1 cellular context compared by ENCODE assay signal in genomic region chr18:74353169-74353775, GRCh38.
TF ChIP-seq lines count a peak whose summit lies in the region.

No MANE protein-coding gene starts in this region.

TF ChIP-seq in HepG2, 621 proteins besides CTCF, POLR2A, EP300 and RAD21 (continued from another document and continues in another):
- TF ChIP-seq ARID5B (CRISPR knock-in tag; IDR thresholded peaks at IDR 0.05) (0 out of 2 replicates have a peak, but pooled peaks have one; percentile 16), PRDM15 (CRISPR knock-in tag; IDR thresholded peaks at IDR 0.05) (no peak), KDM5B (CRISPR knock-in tag; IDR thresholded peaks at IDR 0.05; ENCODE audit: borderline replicate concordance) (no peak), RORA (CRISPR knock-in tag; IDR thresholded peaks at IDR 0.05) (no peak), XRCC5 (optimal IDR thresholded peaks at IDR 0.05; ENCODE audit: low read length) (peak; percentile 22), IRF2 (CRISPR knock-in tag; IDR thresholded peaks at IDR 0.05) (no peak), ZNF331 (CRISPR knock-in tag; IDR thresholded peaks at IDR 0.05) (peak; percentile 47; the same call in 1 of the 2 replicates), E2F2 (CRISPR knock-in tag; IDR thresholded peaks at IDR 0.05; ENCODE audit: borderline replicate concordance) (no peak), ZNF333 (CRISPR knock-in tag; IDR thresholded peaks at IDR 0.05; ENCODE audit: borderline replicate concordance) (no peak), CBX2 (IDR thresholded peaks at IDR 0.05; ENCODE audit: low read depth, low read length) (no peak), CBX2 (CRISPR knock-in tag; IDR thresholded peaks at IDR 0.05; ENCODE audit: low read depth) (no peak), BRCA1 (CRISPR knock-in tag; IDR thresholded peaks at IDR 0.05) (0 out of 2 replicates have a peak, but pooled peaks have one; percentile 50), TSC22D2 (CRISPR knock-in tag; IDR thresholded peaks at IDR 0.05; ENCODE audit: borderline replicate concordance) (no peak), ZNF710 (CRISPR knock-in tag; IDR thresholded peaks at IDR 0.05; ENCODE audit: borderline replicate concordance) (no peak), ZNF564 (CRISPR knock-in tag; IDR thresholded peaks at IDR 0.05) (no peak), SMC3 (IDR thresholded peaks at IDR 0.05; ENCODE audit: low read length) (peak; percentile 98), YY1 (IDR thresholded peaks at IDR 0.05; ENCODE audit: insufficient read depth, insufficient replicate concordance, low read depth, low read length) (no peak), ZNF407 (CRISPR knock-in tag; IDR thresholded peaks at IDR 0.05; ENCODE audit: not compliant biosample characterization) (no peak), SMYD3 (CRISPR knock-in tag; IDR thresholded peaks at IDR 0.05) (no peak), AGO1 (IDR thresholded peaks at IDR 0.05; ENCODE audit: low read depth, low read length, poor library complexity, severe bottlenecking) (no peak), TEAD3 (CRISPR knock-in tag; optimal IDR thresholded peaks at IDR 0.05; ENCODE audit: borderline replicate concordance) (peak; percentile 30), ZSCAN30 (CRISPR knock-in tag; IDR thresholded peaks at IDR 0.05) (no peak), KAT8 (CRISPR knock-in tag; IDR thresholded peaks at IDR 0.05) (0 out of 2 replicates have a peak, but pooled peaks have one; percentile 25), ESRRA (CRISPR knock-in tag; IDR thresholded peaks at IDR 0.05; ENCODE audit: low read depth) (no peak), MTA3 (CRISPR knock-in tag; IDR thresholded peaks at IDR 0.05) (no peak), ZNF20 (CRISPR knock-in tag; IDR thresholded peaks at IDR 0.05) (no peak), ZNF260 (CRISPR knock-in tag; IDR thresholded peaks at IDR 0.05; ENCODE audit: borderline replicate concordance, low read depth) (no peak), ERF (CRISPR knock-in tag; IDR thresholded peaks at IDR 0.05) (peak; percentile 37; the same call in 1 of the 2 replicates), SP5 (CRISPR knock-in tag; IDR thresholded peaks at IDR 0.05; ENCODE audit: borderline replicate concordance, low read depth) (no peak), ZNF142 (CRISPR knock-in tag; IDR thresholded peaks at IDR 0.05) (no peak), STAG1 (CRISPR knock-in tag; IDR thresholded peaks at IDR 0.05) (peak; percentile 90), IRX3 (CRISPR knock-in tag; IDR thresholded peaks at IDR 0.05; ENCODE audit: borderline replicate concordance, low read depth) (no peak)
